In the genomic region with DNA sequence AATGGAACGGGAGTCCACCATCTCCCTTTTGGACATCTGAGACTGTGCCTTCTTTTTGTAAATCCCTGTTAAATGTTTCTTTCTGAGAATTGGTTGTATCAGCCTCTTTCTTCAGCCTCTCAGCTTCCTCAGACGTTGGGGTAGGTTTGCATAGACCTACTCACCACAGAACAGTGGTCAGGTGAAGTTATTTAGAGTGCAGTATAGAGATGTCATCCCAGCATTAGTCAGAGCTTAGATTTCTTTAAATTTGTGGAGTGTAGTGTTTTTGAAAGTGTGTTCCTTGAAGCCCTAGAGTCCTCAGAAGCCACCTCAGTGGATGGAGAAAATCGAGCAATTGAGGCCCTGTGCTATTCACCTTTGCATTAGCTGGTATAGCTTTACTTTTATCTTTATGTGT, we compare ENCODE assay signal across 15 cellular contexts. TPM values are rescaled to one million over a fixed set of nuclear protein-coding genes. Genes with fewer than 3 reads are reported as not detected.
DNase-seq lines count a peak whose midpoint lies in the region; ATAC-seq, FAIRE-seq and TF ChIP-seq lines count a peak whose summit lies in the region.
"Had no signal": no experiment of that assay in that cellular context is flagged by ENCODE, and none has a peak within 500 bp of the region (broad histone marks: within the 10 kb centered on the region; RNA-seq: fewer than 3 reads in every experiment).

No MANE protein-coding gene starts in this region.

- H3K27me3 ChIP-seq in bronchial epithelial cell (ENCODE audit: control insufficient read depth, insufficient read depth, low read length) = no peaks in the 10 kb centered on the region
- H3K27me3 ChIP-seq: gastroesophageal sphincter had no signal

- no peaks in the 10 kb centered on the region for H3K36me3 ChIP-seq in bronchial epithelial cell (ENCODE audit: control insufficient read depth, insufficient read depth, low read length)
- H3K36me3 ChIP-seq: gastroesophageal sphincter had no signal

- TF ChIP-seq CTCF in bronchial epithelial cell (IDR thresholded peaks at IDR 0.05; ENCODE audit: insufficient read depth, low read length, severe bottlenecking) = no peak

- H3K4me3 ChIP-seq in bronchial epithelial cell (ENCODE audit: low read depth, low read length) = no peak overlapping the region
- H3K4me3 ChIP-seq: gastroesophageal sphincter, skin epidermis had no signal

- DNase-seq in bronchial epithelial cell (ENCODE audit: low read depth) (peak; percentile 65), SW480 (ENCODE audit: low spot score) (no peak), NCI-H146 treated with DMSO at 0.1 percent for 48 hours (lab: John Stamatoyannopoulos, UW; ENCODE audit: unreplicated experiment) (no peak), DMS 273 treated with DMSO at 0.1 percent for 48 hours (lab: John Stamatoyannopoulos, UW) (no peak), HK-2 (ENCODE audit: unreplicated experiment) (no peak)
- DNase-seq: activated gamma-delta T cell; aorta; Caco-2; NCI-H187; stimulated activated naive CD4-positive, alpha-beta T cell had no signal

- peak; percentile 61 for ATAC-seq in GM18498 (IDR thresholded peaks at IDR 0.05; ENCODE audit: unreplicated experiment)
- ATAC-seq in GM21529 (IDR thresholded peaks at IDR 0.05; ENCODE audit: unreplicated experiment) = peak; percentile 50
- ATAC-seq in HG03342 (IDR thresholded peaks at IDR 0.05; ENCODE audit: unreplicated experiment) = peak; percentile 66
- ATAC-seq: gastroesophageal sphincter had no signal

- no peak for FAIRE-seq in bronchial epithelial cell (lab: Jason Lieb, UNC)

RNA-seq across cellular contexts. Expression of a gene that starts 8.9 kb away (rescaled TPM):
- 8.4 and 13.7 TPM in 2 replicates for total RNA-seq in bronchial epithelial cell
